35 cellular contexts compared by ENCODE assay signal in genomic region chr2:182375862-182376261, GRCh38.
"Had no signal": no experiment of that assay in that cellular context is flagged by ENCODE, and none has a peak within 500 bp of the region (broad histone marks: within the 10 kb centered on the region; RNA-seq: fewer than 3 reads in every experiment).

No MANE protein-coding gene starts in this region.

- DNase-seq: Kasumi-1, MG63, MM.1S, MV-4-11, NCI-H1048, NCI-H1092, NCI-H1092 treated with DMSO at 0.1 percent for 48 hours, NCI-H1105, NCI-H1105 treated with DMSO at 0.1 percent for 48 hours, NCI-H1417, NCI-H1417 treated with DMSO at 0.1 percent for 48 hours, NCI-H1436, NCI-H1436 treated with DMSO at 0.1 percent for 48 hours, NCI-H146, NCI-H1694, NCI-H1694 treated with DMSO at 0.1 percent for 48 hours, NCI-H187, NCI-H187 treated with DMSO at 0.1 percent for 48 hours, NCI-H1930, NCI-H2029, NCI-H2029 treated with DMSO at 0.1 percent for 48 hours, NCI-H2081, NCI-H2081 treated with DMSO at 0.1 percent for 48 hours, NCI-H2107, NCI-H2171, NCI-H2171 treated with DMSO at 0.1 percent for 48 hours, NCI-H2227 treated with DMSO at 0.1 percent for 48 hours, NCI-H226, NCI-H345, NCI-H446, NCI-H446 treated with DMSO at 0.1 percent for 48 hours, NCI-H510A, NCI-H510A treated with DMSO at 0.1 percent for 48 hours, NCI-H524, NCI-H524 treated with DMSO at 0.1 percent for 48 hours had no signal

- H3K4me3 ChIP-seq: MG63 had no signal

- H3K27me3 ChIP-seq: MG63 had no signal
